18 cellular contexts compared by ENCODE assay signal in the genomic region with DNA sequence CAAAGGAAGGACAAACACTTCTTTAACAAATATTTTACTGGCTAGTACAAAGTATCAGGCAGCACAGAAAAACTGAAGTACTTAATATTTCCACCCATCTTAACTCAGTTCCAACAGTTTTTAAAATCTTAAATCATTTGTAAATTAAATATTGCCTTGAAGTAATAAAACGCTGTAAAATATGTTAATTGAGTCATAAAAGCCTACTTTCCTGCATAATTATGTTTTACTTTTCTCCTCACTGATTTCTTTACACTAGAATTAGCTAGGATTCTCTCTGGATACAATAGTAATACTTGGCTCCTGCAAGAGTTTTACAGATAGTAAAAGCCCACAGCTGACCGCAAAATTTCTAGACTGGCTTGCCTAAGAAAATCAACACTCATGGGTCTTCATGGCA.
"Had no signal": no experiment of that assay in that cellular context is flagged by ENCODE, and none has a peak within 500 bp of the region (broad histone marks: within the 10 kb centered on the region; RNA-seq: fewer than 3 reads in every experiment).

No MANE protein-coding gene starts in this region.

- DNase-seq: central memory CD4-positive, alpha-beta T cell; colonic mucosa; dermis blood vessel endothelial cell; effector memory CD4-positive, alpha-beta T cell; head of caudate nucleus; left ventricle myocardium superior; right cardiac atrium; sigmoid colon; stimulated activated CD4-positive, alpha-beta T cell treated with anti-CD3 and anti-CD28 coated beads, Interleukin-2, amount 100 ng/mL, for 24 hours; stimulated activated CD4-positive, alpha-beta T cell treated with anti-CD3 and anti-CD28 coated beads, Interleukin-4, amount 100 ng/mL, for 24 hours; stimulated activated naive CD4-positive, alpha-beta T cell; substantia nigra; testis; tibial artery had no signal

- H3K9me3 Mint-ChIP-seq: memory B cell, nephron, type B pancreatic cell had no signal

- H3K4me3 Mint-ChIP-seq: memory B cell, nephron, neural progenitor cell, type B pancreatic cell had no signal

- ATAC-seq: left ventricle myocardium superior, right cardiac atrium had no signal

- H3K27ac Mint-ChIP-seq: memory B cell, nephron, neural progenitor cell, type B pancreatic cell had no signal

- H3K27me3 Mint-ChIP-seq: memory B cell had no signal
